ENCODE assay signal across 8 cellular contexts in the genomic region with DNA sequence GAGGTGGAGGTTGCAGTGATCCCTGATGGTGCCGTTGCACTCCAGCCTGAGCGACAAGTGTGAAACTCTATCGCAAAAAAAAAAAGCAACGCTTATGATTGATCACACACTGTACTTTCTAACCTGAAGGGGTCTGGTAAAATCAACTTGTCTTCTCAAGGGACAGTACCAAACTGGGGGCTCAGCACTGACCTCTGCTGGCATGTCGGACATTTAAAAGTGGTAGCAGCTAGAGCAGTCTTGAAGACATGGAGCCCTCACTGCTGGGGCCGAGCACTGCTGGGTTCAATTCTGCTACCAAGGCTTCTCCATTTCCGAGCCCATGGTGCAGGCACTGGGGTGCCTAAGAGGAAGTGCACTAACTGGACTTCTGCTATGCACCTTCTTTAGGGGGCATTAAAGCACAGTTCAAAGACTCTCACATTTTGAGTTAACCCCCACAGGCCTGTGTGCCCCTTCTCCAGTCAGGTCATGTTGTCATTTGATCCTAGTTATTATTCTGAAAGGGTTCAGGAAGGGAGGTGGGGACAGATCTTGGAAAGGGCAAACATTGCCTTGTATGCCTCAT. TPM values are rescaled to one million over a fixed set of nuclear protein-coding genes. Genes with fewer than 3 reads are reported as not detected.
DNase-seq lines count a peak whose midpoint lies in the region; ATAC-seq and TF ChIP-seq lines count a peak whose summit lies in the region.

No MANE protein-coding gene starts in this region.

- peak; percentile 36 for DNase-seq in Daoy (ENCODE audit: low read depth)
- DNase-seq in RPMI7951 (ENCODE audit: low read depth), result peak; percentile 24
- peak; percentile 63 for DNase-seq in endothelial cell (ENCODE audit: low spot score)
- peak; percentile 16 for DNase-seq in renal cortical epithelial cell (ENCODE audit: low read depth)
- no peak for DNase-seq in NCI-H510A (lab: John Stamatoyannopoulos, UW)

- no peak overlapping the region for H3K27ac Mint-ChIP-seq in endothelial cell (ENCODE audit: unreplicated experiment)

- TF ChIP-seq CTCF in endothelial cell (IDR thresholded peaks at IDR 0.05; ENCODE audit: unreplicated experiment), result peak; percentile 31

- ATAC-seq in GM21529 (IDR thresholded peaks at IDR 0.05; ENCODE audit: unreplicated experiment) (peak; percentile 67), HG02763 (IDR thresholded peaks at IDR 0.05; ENCODE audit: unreplicated experiment) (no peak), GM18519 (IDR thresholded peaks at IDR 0.05; ENCODE audit: low FRiP score, unreplicated experiment) (no peak)

- H3K9me3 Mint-ChIP-seq in endothelial cell (ENCODE audit: unreplicated experiment), result no peaks in the 10 kb centered on the region

- H3K4me3 Mint-ChIP-seq in endothelial cell (ENCODE audit: unreplicated experiment), result no peak overlapping the region

- no peaks in the 10 kb centered on the region for H3K36me3 Mint-ChIP-seq in endothelial cell (ENCODE audit: low read depth, unreplicated experiment)

- no peaks in the 10 kb centered on the region for H3K27me3 Mint-ChIP-seq in endothelial cell (ENCODE audit: unreplicated experiment)

- no peaks in the 10 kb centered on the region for H3K4me1 Mint-ChIP-seq in endothelial cell (ENCODE audit: unreplicated experiment)

RNA-seq across cellular contexts. Expression of a gene that starts 26.4 kb away (rescaled TPM):
- total RNA-seq in Daoy (2014; rRNA removed; shearing (Covaris generic)), result 0.18 and 0.63 TPM in 2 replicates
- not detected in 2 replicates for total RNA-seq in RPMI7951 (2014; rRNA removed; shearing (Covaris generic))
- total RNA-seq in endothelial cell (ENCODE audit: unreplicated experiment) (not detected), renal cortical epithelial cell (0.10 and 0.17 TPM in 2 replicates)
